8 cellular contexts compared by ENCODE assay signal in the genomic region with DNA sequence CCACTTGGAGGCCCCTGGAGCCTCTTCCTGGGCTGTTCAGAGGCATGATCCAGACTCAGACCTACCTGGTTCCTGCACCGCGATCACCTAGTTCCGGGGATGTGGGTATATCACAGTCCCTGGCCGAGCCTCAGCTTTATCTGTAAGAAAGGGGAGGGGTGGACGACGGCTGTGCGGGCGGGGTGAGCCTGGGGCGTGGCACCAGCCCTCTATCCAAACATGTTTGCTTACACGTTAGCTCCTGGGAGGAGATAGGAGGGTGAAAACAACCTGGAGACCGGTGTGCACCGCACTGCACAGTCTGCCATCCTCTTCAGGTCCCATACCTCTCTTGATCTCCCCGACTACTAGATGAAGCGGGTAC. TPM values are rescaled to one million over a fixed set of nuclear protein-coding genes. Genes with fewer than 3 reads are reported as not detected.
A peak's percentile ranks its signal among the peaks of the same experiment; 100 is the strongest.
DNase-seq lines count a peak whose midpoint lies in the region; ATAC-seq, FAIRE-seq and TF ChIP-seq lines count a peak whose summit lies in the region.

No MANE protein-coding gene starts in this region.

- H3K4me3 ChIP-seq in kidney epithelial cell (ENCODE audit: low read depth, low read length), result peak overlapping the region; percentile 52
- H3K4me3 ChIP-seq in thyroid gland (replicated peaks in 1 of 3), result no peak overlapping the region

- H3K36me3 ChIP-seq in kidney epithelial cell (ENCODE audit: control insufficient read depth, insufficient read depth, low read length) (no peaks in the 10 kb centered on the region), thyroid gland (no peaks in the 10 kb centered on the region)

- peaks cover 4% of the 10 kb centered on the region for H3K36me3 Mint-ChIP-seq in activated naive CD8-positive, alpha-beta T cell treated with anti-CD3 and anti-CD28 coated beads, Interleukin-2, amount 10 ng/mL, durations not matched to agents 7 days and 5 days

- no peak overlapping the region for H3K27ac Mint-ChIP-seq in activated naive CD8-positive, alpha-beta T cell treated with anti-CD3 and anti-CD28 coated beads, Interleukin-2, amount 10 ng/mL, durations not matched to agents 7 days and 5 days

- TF ChIP-seq CTCF in kidney epithelial cell (IDR thresholded peaks at IDR 0.05; ENCODE audit: insufficient read depth, low read length, poor library complexity, severe bottlenecking) (no peak), thyroid gland (IDR thresholded peaks at IDR 0.05) (no peak)

- H3K9me3 ChIP-seq in thyroid gland, result no peaks in the 10 kb centered on the region

- DNase-seq in SIG-M5 treated with dmso at 0.1 percent for 504 hours (lab: John Stamatoyannopoulos, UW; ENCODE audit: unreplicated experiment), result peak; percentile 21
- no peak for DNase-seq in SIG-M5 (lab: John Stamatoyannopoulos, UW)
- DNase-seq in activated naive CD8-positive, alpha-beta T cell treated with anti-CD3 and anti-CD28 coated beads, Interleukin-2, amount 10 ng/mL, durations not matched to agents 7 days and 5 days, result no peak
- DNase-seq in kidney epithelial cell (ENCODE audit: low read depth), result no peak
- DNase-seq in thyroid gland, result no peak
- DNase-seq in RCC 7860 (ENCODE audit: low spot score), result no peak

- H3K27ac ChIP-seq in thyroid gland, result peak overlapping the region in 2 of 3 donors; percentile 88 to 91

- FAIRE-seq in RCC 7860 (lab: Jason Lieb, UNC), result no peak

- POLR2A ChIA-PET in activated naive CD8-positive, alpha-beta T cell treated with anti-CD3 and anti-CD28 coated beads, Interleukin-2, amount 10 ng/mL, durations not matched to agents 7 days and 5 days (lab: Charles Lee), result interaction anchor here (0.6 kb wide), 1 partner anchor 32 kb away, joined by 4 read pairs; no protein-coding TSS in a partner anchor

- H3K4me3 Mint-ChIP-seq in activated naive CD8-positive, alpha-beta T cell treated with anti-CD3 and anti-CD28 coated beads, Interleukin-2, amount 10 ng/mL, durations not matched to agents 7 days and 5 days, result peak overlapping the region; percentile 63

- TF ChIP-seq POLR2A in thyroid gland (IDR thresholded peaks at IDR 0.05), result no peak

- no peak for ATAC-seq in activated naive CD8-positive, alpha-beta T cell treated with anti-CD3 and anti-CD28 coated beads, Interleukin-2, amount 10 ng/mL, durations not matched to agents 7 days and 5 days (ENCODE audit: low read depth)
- ATAC-seq in GM19035 (IDR thresholded peaks at IDR 0.05; ENCODE audit: unreplicated experiment) (no peak), GM18498 (IDR thresholded peaks at IDR 0.05; ENCODE audit: unreplicated experiment) (no peak)

- peaks cover 14 to 23% of the 10 kb centered on the region in 2 donors for H3K4me1 ChIP-seq in thyroid gland

- H3K27me3 ChIP-seq in kidney epithelial cell (ENCODE audit: control insufficient read depth, insufficient read depth, low read length) (no peaks in the 10 kb centered on the region), thyroid gland (no peaks in the 10 kb centered on the region)

- intact Hi-C loops in thyroid gland (cut with DNase I), result no loop called here

- WGBS in thyroid gland, 2 donors, result 82 to 90% methylated on average over 4 to 14 of the region's 14 CpGs

- H3K27me3 Mint-ChIP-seq in activated naive CD8-positive, alpha-beta T cell treated with anti-CD3 and anti-CD28 coated beads, Interleukin-2, amount 10 ng/mL, durations not matched to agents 7 days and 5 days, result no peaks in the 10 kb centered on the region

- H3K9me3 Mint-ChIP-seq in activated naive CD8-positive, alpha-beta T cell treated with anti-CD3 and anti-CD28 coated beads, Interleukin-2, amount 10 ng/mL, durations not matched to agents 7 days and 5 days, result no peaks in the 10 kb centered on the region

- H3K4me1 Mint-ChIP-seq in activated naive CD8-positive, alpha-beta T cell treated with anti-CD3 and anti-CD28 coated beads, Interleukin-2, amount 10 ng/mL, durations not matched to agents 7 days and 5 days, result peaks cover 6% of the 10 kb centered on the region

RNA-seq across cellular contexts. Expression of a gene that starts 1.2 kb away (rescaled TPM):
- 1 to 10 TPM; 8.8 to 9.4 TPM for total RNA-seq in activated naive CD8-positive, alpha-beta T cell treated with anti-CD3 and anti-CD28 coated beads, Interleukin-2, amount 10 ng/mL, durations not matched to agents 7 days and 5 days
- total RNA-seq in kidney epithelial cell (35.6 and 43.9 TPM in 2 replicates), thyroid gland (10 to 100 TPM; 36.4 to 62.8 (median 55.0) TPM)
